Comparison of ENCODE assay signal across 17 cellular contexts in genomic region chr4:163148466-163149336, GRCh38. TPM values are rescaled to one million over a fixed set of nuclear protein-coding genes. Genes with fewer than 3 reads are reported as not detected.
DNase-seq lines count a peak whose midpoint lies in the region; ATAC-seq and TF ChIP-seq lines count a peak whose summit lies in the region.
"Had no signal": no experiment of that assay in that cellular context is flagged by ENCODE, and none has a peak within 500 bp of the region (broad histone marks: within the 10 kb centered on the region; RNA-seq: fewer than 3 reads in every experiment).

No MANE protein-coding gene starts in this region.

- intact Hi-C loops in Caco-2 (cut with micrococcal nuclease; ENCODE audit: unreplicated experiment), result no loop called here
- intact Hi-C loops in left colon (cut with DNase I, micrococcal nuclease), result no loop called here

- no peak overlapping the region for H3K4me3 ChIP-seq in Caco-2 (ENCODE audit: low read depth, low read length)
- H3K4me3 ChIP-seq: esophagus muscularis mucosa had no signal

- peaks cover 17 to 29% of the 10 kb centered on the region in 2 donors for H3K4me1 Mint-ChIP-seq in effector memory CD8-positive, alpha-beta T cell (ENCODE audit: low read depth in 2 of 2)
- H3K4me1 Mint-ChIP-seq in nephron progenitor cell (no peaks in the 10 kb centered on the region), Caco-2 (ENCODE audit: low read depth, unreplicated experiment) (no peaks in the 10 kb centered on the region)
- H3K4me1 Mint-ChIP-seq: mesothelial cell of epicardium had no signal

- H3K4me1 ChIP-seq in Caco-2, result no peaks in the 10 kb centered on the region

- H3K27ac Mint-ChIP-seq in effector memory CD8-positive, alpha-beta T cell, result peak overlapping the region; percentile 44 to 47
- H3K27ac Mint-ChIP-seq in nephron progenitor cell (peak overlapping the region; percentile 3), Caco-2 (ENCODE audit: unreplicated experiment) (no peak overlapping the region)
- H3K27ac Mint-ChIP-seq: activated B cell treated with CpG ODN at 0.5 μM for 24 hours; activated CD8-positive, alpha-beta T cell treated with anti-CD3 and anti-CD28 coated beads, Interleukin-2, amount 10 ng/mL, durations not matched to agents 7 days and 5 days; activated naive CD4-positive, alpha-beta T cell treated with anti-CD3 and anti-CD28 coated beads for 36 hours; activated T-cell treated with anti-CD3 and anti-CD28 coated beads, Interleukin-2, amount 50 U/mL, for 24 hours; CD4-positive, alpha-beta T cell; mesothelial cell of epicardium had no signal

- DNase-seq in effector memory CD8-positive, alpha-beta T cell, result no peak
- no peak for DNase-seq in nephron progenitor cell
- DNase-seq in Caco-2, result no peak
- no peak for DNase-seq in left colon
- DNase-seq: activated B cell treated with CpG ODN at 0.5 μM for 24 hours; activated CD8-positive, alpha-beta T cell treated with anti-CD3 and anti-CD28 coated beads, Interleukin-2, amount 10 ng/mL, durations not matched to agents 7 days and 5 days; activated naive CD4-positive, alpha-beta T cell treated with anti-CD3 and anti-CD28 coated beads for 36 hours; activated T-cell treated with anti-CD3 and anti-CD28 coated beads, Interleukin-2, amount 50 U/mL, for 24 hours; CD4-positive, alpha-beta T cell; NCI-H1048; NCI-H510A treated with DMSO at 0.1 percent for 48 hours had no signal

- no peak for TF ChIP-seq CTCF in nephron progenitor cell (IDR thresholded peaks at IDR 0.05)
- no peak for TF ChIP-seq CTCF in Caco-2 (IDR thresholded peaks at IDR 0.05; ENCODE audit: insufficient read depth in 1 of 2, low read depth in 1 of 2, low read length in 1 of 2, severe bottlenecking in 1 of 2, unreplicated experiment in 1 of 2)

- CTCF ChIA-PET in Caco-2 (lab: Charles Lee), result no interaction called here

- peak; percentile 50 for ATAC-seq in GM18858 (IDR thresholded peaks at IDR 0.05; ENCODE audit: unreplicated experiment)
- ATAC-seq in HG03159 (IDR thresholded peaks at IDR 0.05; ENCODE audit: unreplicated experiment), result peak; percentile 58
- ATAC-seq in effector memory CD8-positive, alpha-beta T cell (replicated peaks), result peak; percentile 42
- no peak for ATAC-seq in left colon
- ATAC-seq in SK-N-SH treated with all-trans-retinoic acid at 6 μM for 48 hours, result no peak
- ATAC-seq: activated CD8-positive, alpha-beta T cell treated with anti-CD3 and anti-CD28 coated beads, Interleukin-2, amount 10 ng/mL, durations not matched to agents 7 days and 5 days had no signal

- H3K36me3 ChIP-seq in Caco-2 (ENCODE audit: control insufficient read depth, insufficient read depth, low read length), result no peaks in the 10 kb centered on the region

- H3K9me3 Mint-ChIP-seq in effector memory CD8-positive, alpha-beta T cell, result no peaks in the 10 kb centered on the region
- peaks cover 3% of the 10 kb centered on the region for H3K9me3 Mint-ChIP-seq in nephron progenitor cell
- H3K9me3 Mint-ChIP-seq in Caco-2 (ENCODE audit: unreplicated experiment), result no peaks in the 10 kb centered on the region
- H3K9me3 Mint-ChIP-seq: activated B cell treated with CpG ODN at 0.5 μM for 24 hours; activated naive CD4-positive, alpha-beta T cell treated with anti-CD3 and anti-CD28 coated beads for 36 hours; activated T-cell treated with anti-CD3 and anti-CD28 coated beads, Interleukin-2, amount 50 U/mL, for 24 hours; CD4-positive, alpha-beta T cell had no signal

- POLR2A ChIA-PET in Caco-2 (lab: Charles Lee), result no interaction called here

- H3K4me3 Mint-ChIP-seq in effector memory CD8-positive, alpha-beta T cell, result peak overlapping the region in 1 of 2 donors; percentile 1
- H3K4me3 Mint-ChIP-seq in nephron progenitor cell (no peak overlapping the region), Caco-2 (ENCODE audit: unreplicated experiment) (no peak overlapping the region)
- H3K4me3 Mint-ChIP-seq: activated B cell treated with CpG ODN at 0.5 μM for 24 hours; activated CD8-positive, alpha-beta T cell treated with anti-CD3 and anti-CD28 coated beads, Interleukin-2, amount 10 ng/mL, durations not matched to agents 7 days and 5 days; activated naive CD4-positive, alpha-beta T cell treated with anti-CD3 and anti-CD28 coated beads for 36 hours; activated T-cell treated with anti-CD3 and anti-CD28 coated beads, Interleukin-2, amount 50 U/mL, for 24 hours; CD4-positive, alpha-beta T cell; mesothelial cell of epicardium had no signal

- H3K27me3 Mint-ChIP-seq in effector memory CD8-positive, alpha-beta T cell, result no peaks in the 10 kb centered on the region
- H3K27me3 Mint-ChIP-seq in nephron progenitor cell (ENCODE audit: low read depth, poor library complexity), result no peaks in the 10 kb centered on the region
- H3K27me3 Mint-ChIP-seq in Caco-2 (ENCODE audit: insufficient read depth, unreplicated experiment), result no peaks in the 10 kb centered on the region
- H3K27me3 Mint-ChIP-seq: activated B cell treated with CpG ODN at 0.5 μM for 24 hours; activated T-cell treated with anti-CD3 and anti-CD28 coated beads, Interleukin-2, amount 50 U/mL, for 24 hours; CD4-positive, alpha-beta T cell; progenitor cell of endocrine pancreas had no signal

- no peaks in the 10 kb centered on the region for H3K9me3 ChIP-seq in Caco-2
- H3K9me3 ChIP-seq: esophagus muscularis mucosa had no signal

- H3K27me3 ChIP-seq in Caco-2 (replicated peaks; ENCODE audit: control insufficient read depth, insufficient read depth, low read length), result no peaks in the 10 kb centered on the region
- H3K27me3 ChIP-seq: esophagus muscularis mucosa had no signal

- peaks cover 21% of the 10 kb centered on the region for H3K36me3 Mint-ChIP-seq in effector memory CD8-positive, alpha-beta T cell (ENCODE audit: insufficient read depth)
- H3K36me3 Mint-ChIP-seq in nephron progenitor cell (ENCODE audit: low read depth) (peaks cover 18% of the 10 kb centered on the region), Caco-2 (ENCODE audit: insufficient read depth, unreplicated experiment) (peaks cover 6% of the 10 kb centered on the region)

- BruUV-seq in Caco-2 (replicated peaks; lab: Mats Ljungman, UMichigan), result no TSS peak

TF ChIP-seq in SK-N-SH treated with all-trans-retinoic acid at 6 μM for 48 hours, 23 proteins besides CTCF, POLR2A, EP300 and RAD21:
- no peak for TF ChIP-seq CSRNP3 (CRISPR knock-in tag; IDR thresholded peaks at IDR 0.05)
- TF ChIP-seq TSHZ2 (CRISPR knock-in tag; IDR thresholded peaks at IDR 0.05), result no peak

RNA-seq across cellular contexts. Expression of gene NAF1, which starts 18.0 kb away (rescaled TPM):
- total RNA-seq in Caco-2 (2022) (22.4 and 24.1 TPM in 2 replicates), left colon (10 to 100 TPM; 13.5 to 15.3 TPM)

Comparison
In these comparisons a context has a peak if more than half of its experiments do, and no peak if none do; other contexts are left out.
1. ATAC-seq: peak in GM18858 (single experiment), HG03159 (single experiment) and effector memory CD8-positive, alpha-beta T cell (single experiment); none in left colon (single experiment) and SK-N-SH treated with all-trans-retinoic acid at 6 μM for 48 hours (single experiment).